14 cellular contexts compared by ENCODE assay signal in the genomic region with DNA sequence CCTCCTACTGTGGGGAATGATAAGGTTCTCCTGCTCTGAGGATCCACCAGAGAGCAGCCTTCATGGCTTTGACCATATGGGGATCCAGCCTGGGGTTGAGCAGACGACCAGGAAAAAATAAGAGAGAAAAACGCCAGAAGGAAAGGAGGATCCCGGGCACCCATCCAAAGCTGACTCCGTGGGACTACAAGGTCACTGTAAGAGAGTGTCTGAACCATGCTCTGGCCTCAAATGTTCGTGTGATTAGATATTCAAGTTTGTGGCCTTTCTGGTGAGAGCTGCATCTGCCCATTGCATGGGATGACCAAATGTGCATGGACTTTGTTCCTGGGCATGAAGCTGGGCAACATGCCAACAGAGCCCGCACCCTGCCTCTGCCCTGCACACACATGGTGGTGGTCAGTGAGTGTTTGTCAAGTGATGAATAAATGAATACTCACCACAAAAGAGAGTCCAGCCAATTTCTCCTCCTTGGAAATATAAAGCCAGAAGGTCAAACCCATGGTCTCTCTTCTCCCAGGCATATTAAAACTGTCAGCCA.
DNase-seq lines count a peak whose midpoint lies in the region; ATAC-seq and TF ChIP-seq lines count a peak whose summit lies in the region.
"Had no signal": no experiment of that assay in that cellular context is flagged by ENCODE, and none has a peak within 500 bp of the region (broad histone marks: within the 10 kb centered on the region; RNA-seq: fewer than 3 reads in every experiment).

No MANE protein-coding gene starts in this region.

- H3K9me3 ChIP-seq in PC-9 (ENCODE audit: insufficient read depth, low read depth) (no peaks in the 10 kb centered on the region), skeletal muscle tissue (ENCODE audit: control insufficient read depth in 3 of 3, low read length in 3 of 3) (no peaks in the 10 kb centered on the region)
- H3K9me3 ChIP-seq: sigmoid colon had no signal

- H3K79me2 ChIP-seq in PC-9 (ENCODE audit: low read depth) = no peaks in the 10 kb centered on the region

- CTCF ChIA-PET in PC-9 (lab: Charles Lee) = no interaction called here

- H3K4me3 ChIP-seq in PC-9 (no peak overlapping the region), dorsolateral prefrontal cortex (no peak overlapping the region), skeletal muscle tissue (ENCODE audit: low read length in 3 of 3) (no peak overlapping the region)
- H3K4me3 ChIP-seq: sigmoid colon had no signal

- H3K4me1 ChIP-seq in PC-9 (replicated peaks; ENCODE audit: insufficient read depth) = peaks cover 18% of the 10 kb centered on the region
- H3K4me1 ChIP-seq in skeletal muscle tissue (ENCODE audit: control insufficient read depth in 3 of 3, insufficient read depth in 3 of 3, low read length in 3 of 3) = peaks cover 12 to 17% (median 15%) of the 10 kb centered on the region in 3 donors

- H3K27me3 ChIP-seq in PC-9 (ENCODE audit: insufficient read depth, low read depth) (no peaks in the 10 kb centered on the region), dorsolateral prefrontal cortex (no peaks in the 10 kb centered on the region), skeletal muscle tissue (ENCODE audit: control insufficient read depth in 3 of 3, insufficient read depth in 3 of 3, low read length in 3 of 3) (no peaks in the 10 kb centered on the region)
- H3K27me3 ChIP-seq: sigmoid colon had no signal

- H2AFZ ChIP-seq in PC-9 = no peak overlapping the region

- H3K36me3 ChIP-seq in PC-9 (ENCODE audit: low read depth) (no peaks in the 10 kb centered on the region), skeletal muscle tissue (ENCODE audit: control insufficient read depth in 3 of 3, insufficient read depth in 3 of 3, low read length in 3 of 3) (no peaks in the 10 kb centered on the region)
- H3K36me3 ChIP-seq: sigmoid colon had no signal

- no peak overlapping the region for H3K4me3 Mint-ChIP-seq in activated T-cell treated with anti-CD3 and anti-CD28 coated beads, Interleukin-2, amount 50 U/mL, for 24 hours
- H3K4me3 Mint-ChIP-seq in activated T-cell treated with anti-CD3 and anti-CD28 coated beads, Interleukin-2, amount 50 U/mL, for 4 hours = no peak overlapping the region
- H3K4me3 Mint-ChIP-seq: memory B cell had no signal

- no peaks in the 10 kb centered on the region for H3K27me3 Mint-ChIP-seq in activated T-cell treated with anti-CD3 and anti-CD28 coated beads, Interleukin-2, amount 50 U/mL, for 24 hours
- H3K27me3 Mint-ChIP-seq in activated T-cell treated with anti-CD3 and anti-CD28 coated beads, Interleukin-2, amount 50 U/mL, for 4 hours (ENCODE audit: low read depth) = no peaks in the 10 kb centered on the region

- H4K20me1 ChIP-seq in PC-9 (ENCODE audit: insufficient read depth) = no peaks in the 10 kb centered on the region

- BruUV-seq in PC-9 (replicated peaks; lab: Mats Ljungman, UMichigan) = no TSS peak

- peaks cover 86% of the 10 kb centered on the region for H3K4me1 Mint-ChIP-seq in activated T-cell treated with anti-CD3 and anti-CD28 coated beads, Interleukin-2, amount 50 U/mL, for 24 hours (ENCODE audit: low read depth)
- peaks cover 88% of the 10 kb centered on the region for H3K4me1 Mint-ChIP-seq in activated T-cell treated with anti-CD3 and anti-CD28 coated beads, Interleukin-2, amount 50 U/mL, for 4 hours (ENCODE audit: low read depth)

- intact Hi-C loops in PC-9 (cut with micrococcal nuclease; ENCODE audit: unreplicated experiment) = no loop called here
- intact Hi-C loops in dorsolateral prefrontal cortex (cut with DNase I) = loop anchor here in 1 of 2 donors (10.0 kb wide), 2 partner anchors 242 to 248 kb away; no protein-coding TSS in a partner anchor

- 0 out of 2 replicates have a peak, but pooled peaks cover 2% of the 10 kb centered on the region for H3F3A ChIP-seq in PC-9 (ENCODE audit: insufficient read depth, low read depth)

- TF ChIP-seq CTCF in PC-9 (conservative IDR thresholded peaks at IDR 0.05) (no peak), dorsolateral prefrontal cortex (IDR thresholded peaks at IDR 0.05 in 54 of 56, conservative IDR thresholded peaks at IDR 0.05 in 2 of 56; ENCODE audit: low read depth in 1 of 56, partially characterized antibody in 56 of 56) (no peak)

- H3K9ac ChIP-seq in skeletal muscle tissue (ENCODE audit: low read depth in 1 of 3, low read length in 3 of 3) = no peak overlapping the region

- H3K4me2 ChIP-seq in PC-9 = peak overlapping the region; percentile 56; the same call in 1 of the 2 replicates

- H3K9me2 ChIP-seq in PC-9 (ENCODE audit: insufficient read depth) = no peaks in the 10 kb centered on the region

- no peak for ATAC-seq in activated T-cell treated with anti-CD3 and anti-CD28 coated beads, Interleukin-2, amount 50 U/mL, for 4 hours
- no peak for ATAC-seq in HG03139 (IDR thresholded peaks at IDR 0.05; ENCODE audit: unreplicated experiment)

- DNase-seq in activated T-cell treated with anti-CD3 and anti-CD28 coated beads, Interleukin-2, amount 50 U/mL, for 24 hours = no peak
- DNase-seq in activated T-cell treated with anti-CD3 and anti-CD28 coated beads, Interleukin-2, amount 50 U/mL, for 4 hours = no peak
- DNase-seq in PC-9 (no peak), dorsolateral prefrontal cortex (peak in 1 of 10 donors; percentile 74), H4 (ENCODE audit: low spot score) (no peak), NCI-H510A treated with DMSO at 0.1 percent for 48 hours (lab: John Stamatoyannopoulos, UW) (no peak)
- DNase-seq: activated T-cell treated with anti-CD3 and anti-CD28 coated beads for 4 hours; AML-193; cortex of kidney; stimulated activated CD8-positive, alpha-beta memory T cell treated with anti-CD3 and anti-CD28 coated beads, Interleukin-4, amount 100 ng/mL, for 48 hours had no signal

- H3K27ac ChIP-seq in PC-9 (peak overlapping the region; percentile 39; the same call in 1 of the 2 replicates), dorsolateral prefrontal cortex (peak overlapping the region in 34 of 59 donors; percentile 7 to 93 (median 64)), skeletal muscle tissue (ENCODE audit: low read depth, low read length) (peak overlapping the region; percentile 56)

- no peaks in the 10 kb centered on the region for H3K9me3 Mint-ChIP-seq in activated T-cell treated with anti-CD3 and anti-CD28 coated beads, Interleukin-2, amount 50 U/mL, for 24 hours
- H3K9me3 Mint-ChIP-seq in activated T-cell treated with anti-CD3 and anti-CD28 coated beads, Interleukin-2, amount 50 U/mL, for 4 hours = no peaks in the 10 kb centered on the region
- H3K9me3 Mint-ChIP-seq: memory B cell had no signal

- POLR2A ChIA-PET in PC-9 (lab: Charles Lee; ENCODE audit: unreplicated experiment) = no interaction called here

- peak overlapping the region; percentile 75 for H3K27ac Mint-ChIP-seq in activated T-cell treated with anti-CD3 and anti-CD28 coated beads, Interleukin-2, amount 50 U/mL, for 24 hours
- H3K27ac Mint-ChIP-seq: memory B cell had no signal

- H3K36me3 Mint-ChIP-seq in activated T-cell treated with anti-CD3 and anti-CD28 coated beads, Interleukin-2, amount 50 U/mL, for 24 hours (ENCODE audit: low read depth) = peaks cover 2% of the 10 kb centered on the region
- peaks cover 6% of the 10 kb centered on the region for H3K36me3 Mint-ChIP-seq in activated T-cell treated with anti-CD3 and anti-CD28 coated beads, Interleukin-2, amount 50 U/mL, for 4 hours (ENCODE audit: insufficient read depth)
- H3K36me3 Mint-ChIP-seq: memory B cell had no signal
